Comparison of ENCODE assay signal across 8 cellular contexts in the genomic region with DNA sequence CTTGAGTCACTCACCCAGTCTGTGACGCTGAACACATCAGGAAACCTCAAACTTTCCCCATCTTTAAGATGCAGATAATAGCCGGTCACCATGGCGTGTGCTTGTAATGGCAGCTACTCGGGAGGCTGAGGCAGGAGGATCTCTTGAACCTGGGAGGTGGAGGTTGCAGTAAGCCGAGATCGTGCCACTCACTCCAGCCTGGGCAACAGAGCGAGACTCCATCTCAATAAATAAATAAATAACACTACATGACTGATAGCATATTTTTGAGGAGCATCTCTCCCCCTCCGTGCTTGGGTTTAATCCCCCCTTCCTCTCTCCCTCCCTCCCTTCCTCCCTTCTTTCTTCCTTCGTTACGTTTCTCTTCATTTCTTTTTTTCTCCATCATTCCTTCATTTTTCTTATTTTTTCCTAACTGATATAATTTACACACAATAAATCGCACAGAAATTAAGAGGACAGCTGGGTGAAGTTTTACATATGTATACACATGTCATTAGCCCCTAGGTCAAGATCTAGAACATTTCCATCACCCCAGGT. TPM values are rescaled to one million over a fixed set of nuclear protein-coding genes. Genes with fewer than 3 reads are reported as not detected.
A peak's percentile ranks its signal among the peaks of the same experiment; 100 is the strongest.
DNase-seq lines count a peak whose midpoint lies in the region; ATAC-seq and TF ChIP-seq lines count a peak whose summit lies in the region.

No MANE protein-coding gene starts in this region.

- DNase-seq in stimulated activated CD8-positive, alpha-beta memory T cell treated with anti-CD3 and anti-CD28 coated beads, Interleukin-7, amount 100 ng/mL, for 4 hours (ENCODE audit: low read depth in 2 of 2): peak; percentile 45 to 62
- DNase-seq in stimulated activated CD8-positive, alpha-beta memory T cell treated with anti-CD3 and anti-CD28 coated beads, Interleukin-4, amount 100 ng/mL, for 48 hours: no peak
- no peak for DNase-seq in PC-9
- DNase-seq in esophagus squamous epithelium (lab: John Stamatoyannopoulos, UW): no peak
- no peak for DNase-seq in stimulated activated naive B cell treated with anti-CD40 and anti-IgM and Interleukin-4, amounts not matched to agents 10 μg/mL and 1 μg/mL and 100 μg/mL, for 72 hours
- no peak for DNase-seq in foreskin fibroblast
- DNase-seq in NCI-H2107 treated with DMSO at 0.1 percent for 48 hours (lab: John Stamatoyannopoulos, UW; ENCODE audit: unreplicated experiment): no peak

- peak overlapping the region; percentile 100 for H3K27ac Mint-ChIP-seq in stimulated activated naive B cell treated with anti-CD40 and anti-IgM and Interleukin-4, amounts not matched to agents 10 μg/mL and 1 μg/mL and 100 μg/mL, for 72 hours

- intact Hi-C loops in PC-9 (cut with micrococcal nuclease; ENCODE audit: unreplicated experiment) (no loop called here), esophagus squamous epithelium (cut with DNase I) (no loop called here)

- no peaks in the 10 kb centered on the region for H4K20me1 ChIP-seq in PC-9 (ENCODE audit: insufficient read depth)

- H3K27me3 ChIP-seq in PC-9 (ENCODE audit: insufficient read depth, low read depth) (no peaks in the 10 kb centered on the region), esophagus squamous epithelium (peaks cover 0 to 4% (median 0%) of the 10 kb centered on the region in 4 donors)

- peak overlapping the region; percentile 83 for H3K4me2 ChIP-seq in PC-9

- H3K79me2 ChIP-seq in PC-9 (ENCODE audit: low read depth): peaks cover 36% of the 10 kb centered on the region

- no peaks in the 10 kb centered on the region for H3K9me2 ChIP-seq in PC-9 (ENCODE audit: insufficient read depth)

- peak; percentile 48 to 55 for ATAC-seq in stimulated activated naive B cell treated with anti-CD40 and anti-IgM and Interleukin-4, amounts not matched to agents 10 μg/mL and 1 μg/mL and 100 μg/mL, for 72 hours (replicated peaks)
- no peak for ATAC-seq in GM19452 (IDR thresholded peaks at IDR 0.05; ENCODE audit: unreplicated experiment)

- no peaks in the 10 kb centered on the region for H3K9me3 ChIP-seq in PC-9 (ENCODE audit: insufficient read depth, low read depth)
- H3K9me3 ChIP-seq in esophagus squamous epithelium: no peaks in the 10 kb centered on the region

- peaks cover 48% of the 10 kb centered on the region for H3F3A ChIP-seq in PC-9 (ENCODE audit: insufficient read depth, low read depth)

- H3K4me3 Mint-ChIP-seq in stimulated activated naive B cell treated with anti-CD40 and anti-IgM and Interleukin-4, amounts not matched to agents 10 μg/mL and 1 μg/mL and 100 μg/mL, for 72 hours: peak overlapping the region; percentile 85

- CTCF ChIA-PET in PC-9 (lab: Charles Lee): no interaction called here

- peak overlapping the region; percentile 98 for H3K27ac ChIP-seq in PC-9
- peak overlapping the region; percentile 90 to 94 (median 92) for H3K27ac ChIP-seq in esophagus squamous epithelium

- TF ChIP-seq POLR2A in esophagus squamous epithelium (IDR thresholded peaks at IDR 0.05): no peak

- no peaks in the 10 kb centered on the region for H3K27me3 Mint-ChIP-seq in stimulated activated naive B cell treated with anti-CD40 and anti-IgM and Interleukin-4, amounts not matched to agents 10 μg/mL and 1 μg/mL and 100 μg/mL, for 72 hours

- H3K36me3 ChIP-seq in PC-9 (ENCODE audit: low read depth) (no peaks in the 10 kb centered on the region), esophagus squamous epithelium (no peaks in the 10 kb centered on the region)

- TF ChIP-seq CTCF in PC-9 (conservative IDR thresholded peaks at IDR 0.05): no peak
- TF ChIP-seq CTCF in esophagus squamous epithelium (IDR thresholded peaks at IDR 0.05): no peak
- no peak for TF ChIP-seq CTCF in foreskin fibroblast (IDR thresholded peaks at IDR 0.05; ENCODE audit: low read depth, low read length)

- H3K4me1 ChIP-seq in PC-9 (replicated peaks; ENCODE audit: insufficient read depth) (peaks cover 48% of the 10 kb centered on the region), esophagus squamous epithelium (peaks cover 0 to 46% (median 3%) of the 10 kb centered on the region in 3 donors)

- peak overlapping the region; percentile 52; the same call in 1 of the 2 replicates for H3K4me3 ChIP-seq in PC-9
- peak overlapping the region in 3 of 4 donors; percentile 43 to 66 (median 49) for H3K4me3 ChIP-seq in esophagus squamous epithelium
- peak overlapping the region in 1 of 2 donors; percentile 52 for H3K4me3 ChIP-seq in foreskin fibroblast (ENCODE audit: low read depth in 1 of 2, low read length in 2 of 2)

- WGBS in esophagus squamous epithelium, 2 donors: 85 to 86% methylated on average over 10 to 11 of the region's 11 CpGs

- peaks cover 3 to 4% of the 10 kb centered on the region in 2 donors for H3K9me3 Mint-ChIP-seq in stimulated activated naive B cell treated with anti-CD40 and anti-IgM and Interleukin-4, amounts not matched to agents 10 μg/mL and 1 μg/mL and 100 μg/mL, for 72 hours

- peaks cover 31 to 45% of the 10 kb centered on the region in 2 donors for H3K4me1 Mint-ChIP-seq in stimulated activated naive B cell treated with anti-CD40 and anti-IgM and Interleukin-4, amounts not matched to agents 10 μg/mL and 1 μg/mL and 100 μg/mL, for 72 hours

- POLR2A ChIA-PET in PC-9 (lab: Charles Lee; ENCODE audit: unreplicated experiment): interaction anchor here (0.5 to 1.4 kb wide), 5 partner anchors 17 to 160 kb away, joined by 3 to 30 read pairs (median 7); a partner anchor contains a TSS

- BruUV-seq in PC-9 (replicated peaks; lab: Mats Ljungman, UMichigan): TSS peak; percentile 90

- H2AFZ ChIP-seq in PC-9: peak overlapping the region; percentile 63

- peaks cover 2 to 4% of the 10 kb centered on the region in 2 donors for H3K36me3 Mint-ChIP-seq in stimulated activated naive B cell treated with anti-CD40 and anti-IgM and Interleukin-4, amounts not matched to agents 10 μg/mL and 1 μg/mL and 100 μg/mL, for 72 hours

RNA-seq across cellular contexts. Expression of a gene that starts 51.3 kb away (rescaled TPM):
- total RNA-seq in PC-9 (2021) (231 and 240 TPM in 2 replicates), esophagus squamous epithelium (100 to 1,000 TPM; 208 to 339 (median 285) TPM)

Comparison
In these comparisons a context has a peak if more than half of its experiments do, and no peak if none do; other contexts are left out.
1. DNase-seq: peak in stimulated activated CD8-positive, alpha-beta memory T cell treated with anti-CD3 and anti-CD28 coated beads, Interleukin-7, amount 100 ng/mL, for 4 hours (2 of 2); none in stimulated activated CD8-positive, alpha-beta memory T cell treated with anti-CD3 and anti-CD28 coated beads, Interleukin-4, amount 100 ng/mL, for 48 hours (single experiment), PC-9 (0 of 2), esophagus squamous epithelium (single experiment), stimulated activated naive B cell treated with anti-CD40 and anti-IgM and Interleukin-4, amounts not matched to agents 10 μg/mL and 1 μg/mL and 100 μg/mL, for 72 hours (single experiment), foreskin fibroblast (0 of 2) and NCI-H2107 treated with DMSO at 0.1 percent for 48 hours (single experiment).